30 cellular contexts compared by ENCODE assay signal in the genomic region with DNA sequence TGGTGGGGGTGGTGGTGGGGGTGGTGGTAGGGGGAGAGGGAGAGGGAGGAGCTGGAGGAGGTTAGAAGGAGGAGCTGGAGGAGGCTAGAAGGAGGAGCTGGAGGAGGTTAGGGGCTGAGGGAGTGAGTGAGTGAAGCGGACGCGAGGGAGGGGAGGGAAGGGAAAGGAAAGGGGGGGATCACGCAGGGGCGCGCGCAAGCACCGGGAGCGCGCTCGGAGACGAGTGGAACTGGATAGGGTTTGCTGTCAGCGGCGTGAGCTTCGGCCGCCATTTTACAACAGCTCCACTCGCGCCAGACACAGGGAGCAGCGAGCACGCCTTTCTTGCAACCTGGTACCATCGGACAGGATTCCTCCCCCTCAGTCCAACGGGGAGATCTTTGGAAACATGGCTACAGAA.
"Had no signal": no experiment of that assay in that cellular context is flagged by ENCODE, and none has a peak within 500 bp of the region (broad histone marks: within the 10 kb centered on the region; RNA-seq: fewer than 3 reads in every experiment).

No MANE protein-coding gene starts in this region.

- H3K4me3 Mint-ChIP-seq: dendritic cell treated with granulocyte-macrophage colony-stimulating factor and Interleukin-4, amounts not matched to agents 40 ng/mL and 50 ng/mL, for 4 days; endodermal cell; mesothelial cell of epicardium; naive B cell; nephron; neural progenitor cell; stimulated activated naive B cell treated with anti-CD40 and anti-IgM and Interleukin-4, amounts not matched to agents 10 μg/mL and 1 μg/mL and 100 μg/mL, for 72 hours; stimulated activated naive CD8-positive, alpha-beta T cell treated with anti-CD3 and anti-CD28 coated beads, Interleukin-15, Interleukin-2, amounts not matched to agents 100 ng/mL and 50 ng/mL, for 24 hours had no signal

- H2AFZ ChIP-seq: neural progenitor cell had no signal

- H3K36me3 ChIP-seq: colonic mucosa, gastroesophageal sphincter, heart right ventricle, neural progenitor cell, prostate gland, right atrium auricular region, sigmoid colon, transverse colon, upper lobe of right lung, uterus had no signal

- H3K4me1 Mint-ChIP-seq: endodermal cell; mesothelial cell of epicardium; naive B cell; nephron; neural progenitor cell; stimulated activated naive B cell treated with anti-CD40 and anti-IgM and Interleukin-4, amounts not matched to agents 10 μg/mL and 1 μg/mL and 100 μg/mL, for 72 hours had no signal

- H3K9me3 ChIP-seq: colonic mucosa, gastroesophageal sphincter, mucosa of descending colon, prostate gland, transverse colon, upper lobe of right lung, uterus had no signal

- H3K4me3 ChIP-seq: colonic mucosa, gastroesophageal sphincter, heart right ventricle, lung, mucosa of descending colon, neural progenitor cell, prostate gland, right atrium auricular region, sigmoid colon, transverse colon, upper lobe of right lung, uterus had no signal

- H3K9ac ChIP-seq: neural progenitor cell had no signal

- ATAC-seq: esophagus mucosa; gastroesophageal sphincter; heart right ventricle; left lobe of liver; mucosa of descending colon; stimulated activated naive B cell treated with anti-CD40 and anti-IgM and Interleukin-4, amounts not matched to agents 10 μg/mL and 1 μg/mL and 100 μg/mL, for 72 hours; upper lobe of right lung had no signal

- H3K9me3 Mint-ChIP-seq: neural progenitor cell had no signal

- H3K36me3 Mint-ChIP-seq: mesothelial cell of epicardium, naive B cell, neural progenitor cell had no signal

- H3K27ac ChIP-seq: colonic mucosa, epithelial cell of prostate, gastroesophageal sphincter, heart right ventricle, neural progenitor cell, prostate gland, right atrium auricular region, sigmoid colon, transverse colon, upper lobe of right lung, uterus had no signal

- H3K27me3 ChIP-seq: colonic mucosa, gastroesophageal sphincter, heart right ventricle, neural progenitor cell, right atrium auricular region, sigmoid colon, transverse colon, upper lobe of right lung, uterus had no signal

- H3K27me3 Mint-ChIP-seq: dendritic cell treated with granulocyte-macrophage colony-stimulating factor and Interleukin-4, amounts not matched to agents 40 ng/mL and 50 ng/mL, for 4 days had no signal

- H3K4me1 ChIP-seq: colonic mucosa, gastroesophageal sphincter, heart right ventricle, neural progenitor cell, prostate gland, right atrium auricular region, sigmoid colon, transverse colon, upper lobe of right lung, uterus had no signal

- H3K4me2 ChIP-seq: neural progenitor cell had no signal

- H3K27ac Mint-ChIP-seq: dendritic cell treated with granulocyte-macrophage colony-stimulating factor and Interleukin-4, amounts not matched to agents 40 ng/mL and 50 ng/mL, for 4 days; endodermal cell; mesothelial cell of epicardium; naive B cell; nephron; neural progenitor cell; stimulated activated naive B cell treated with anti-CD40 and anti-IgM and Interleukin-4, amounts not matched to agents 10 μg/mL and 1 μg/mL and 100 μg/mL, for 72 hours; stimulated activated naive CD8-positive, alpha-beta T cell treated with anti-CD3 and anti-CD28 coated beads, Interleukin-15, Interleukin-2, amounts not matched to agents 100 ng/mL and 50 ng/mL, for 24 hours had no signal

- FAIRE-seq: keratinocyte had no signal

- DNase-seq: colonic mucosa; effector CD8-positive, alpha-beta T cell; endodermal cell; foreskin fibroblast; glutamatergic neuron; heart right ventricle; hippocampal formation; mesenchymal stem cell; naive B cell; nucleus accumbens; sigmoid colon; stimulated activated CD4-positive, alpha-beta T cell treated with anti-CD3 and anti-CD28 coated beads, Interleukin-2, amount 100 ng/mL, for 48 hours; stimulated activated naive B cell treated with anti-CD40 and anti-IgM and Interleukin-4, amounts not matched to agents 10 μg/mL and 1 μg/mL and 100 μg/mL, for 72 hours; transverse colon; upper lobe of right lung; uterus had no signal
